In the genomic region with DNA sequence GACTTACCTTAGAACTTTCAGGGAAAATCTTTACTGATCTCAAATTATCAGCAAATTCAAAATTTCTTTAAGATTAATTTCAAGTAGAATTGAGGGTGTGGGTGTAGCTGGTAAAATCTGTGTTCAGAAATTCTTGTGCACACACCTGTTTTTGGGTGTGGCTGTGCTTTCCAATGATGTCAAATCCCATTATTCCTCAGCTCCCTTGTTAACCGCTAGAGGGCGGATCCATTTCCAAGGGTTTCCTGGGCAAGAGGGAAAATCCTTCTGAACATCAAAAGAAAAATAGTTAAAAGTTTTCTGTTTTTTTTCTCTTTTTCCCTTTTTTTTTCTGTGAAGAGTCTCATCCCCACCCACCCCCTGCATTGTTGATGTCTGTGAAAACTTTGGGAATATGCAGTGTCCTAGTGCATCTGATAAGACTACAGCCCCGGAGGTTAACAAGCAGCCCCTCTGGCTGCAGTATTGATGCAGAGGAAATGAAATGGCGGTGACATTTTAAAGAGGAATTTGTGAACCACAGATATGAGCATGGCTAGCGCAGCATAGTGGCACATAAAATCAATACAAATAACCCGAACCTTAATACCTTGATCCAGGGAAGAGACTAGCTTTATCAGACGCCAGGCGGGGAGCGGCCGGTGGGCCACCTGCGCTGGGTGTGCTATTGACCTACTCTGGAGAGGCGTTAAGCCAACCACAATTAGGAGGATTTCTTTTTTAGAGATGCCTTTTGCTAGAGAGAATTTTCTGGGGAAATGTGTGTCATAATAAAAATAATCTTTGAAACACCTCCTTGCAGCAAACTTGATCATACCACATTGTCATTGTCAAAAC, we compare ENCODE assay signal across 9 cellular contexts.
DNase-seq lines count a peak whose midpoint lies in the region; ATAC-seq and TF ChIP-seq lines count a peak whose summit lies in the region.
"Had no signal": no experiment of that assay in that cellular context is flagged by ENCODE, and none has a peak within 500 bp of the region (broad histone marks: within the 10 kb centered on the region; RNA-seq: fewer than 3 reads in every experiment).

No MANE protein-coding gene starts in this region.

- DNase-seq in H7 (peak; percentile 53), SHP77 treated with DMSO at 0.1 percent for 48 hours (lab: John Stamatoyannopoulos, UW) (peak; percentile 84), iris pigment epithelial cell (ENCODE audit: low read depth) (peak; percentile 5), NAMALWA (ENCODE audit: low spot score) (no peak), SKM-1 (lab: John Stamatoyannopoulos, UW; ENCODE audit: unreplicated experiment) (no peak)
- DNase-seq: DND-41 had no signal

- no peak for ATAC-seq in GM18907 (IDR thresholded peaks at IDR 0.05; ENCODE audit: unreplicated experiment)
- no peak for ATAC-seq in HG03196 (IDR thresholded peaks at IDR 0.05; ENCODE audit: unreplicated experiment)

- H3K27ac ChIP-seq in 22Rv1, result no peak overlapping the region

- peaks cover 42% of the 10 kb centered on the region for H3K27me3 ChIP-seq in H7 (ENCODE audit: control insufficient read depth, insufficient read depth, low read length)

- no peaks in the 10 kb centered on the region for H3K36me3 ChIP-seq in H7 (replicated peaks; ENCODE audit: control insufficient read depth, insufficient read depth, low read length)

- no peak overlapping the region for H3K4me3 ChIP-seq in H7 (ENCODE audit: insufficient read depth, low read depth, low read length)

- TF ChIP-seq CTCF in 22Rv1 (IDR thresholded peaks at IDR 0.05), result peak; percentile 87

Comparison
In these comparisons a context has a peak if more than half of its experiments do, and no peak if none do; other contexts are left out.
1. DNase-seq: peak in H7 (single experiment), SHP77 treated with DMSO at 0.1 percent for 48 hours (single experiment) and iris pigment epithelial cell (single experiment); none in NAMALWA (single experiment) and SKM-1 (single experiment).